Comparison of ENCODE assay signal across 15 cellular contexts in genomic region chrX:150700107-150700506, GRCh38. TPM values are rescaled to one million over a fixed set of nuclear protein-coding genes. Genes with fewer than 3 reads are reported as not detected.
A peak's percentile ranks its signal among the peaks of the same experiment; 100 is the strongest.
DNase-seq lines count a peak whose midpoint lies in the region; ATAC-seq and TF ChIP-seq lines count a peak whose summit lies in the region.
"Had no signal": no experiment of that assay in that cellular context is flagged by ENCODE, and none has a peak within 500 bp of the region (broad histone marks: within the 10 kb centered on the region; RNA-seq: fewer than 3 reads in every experiment).

No MANE protein-coding gene starts in this region.

- H3K36me3 ChIP-seq in HEK293 (ENCODE audit: control insufficient read depth in 2 of 2, insufficient read depth in 1 of 2, low read length in 2 of 2) (peaks cover 5 to 26% of the 10 kb centered on the region in 2 experiments), OCI-LY7 (ENCODE audit: insufficient read depth, low read length) (peaks cover 80% of the 10 kb centered on the region), psoas muscle (ENCODE audit: insufficient read depth in 1 of 2, low read depth in 1 of 2) (peaks cover 0 to 4% of the 10 kb centered on the region in 2 donors), colonic mucosa (no peaks in the 10 kb centered on the region)
- H3K36me3 ChIP-seq: BE2C had no signal

- DNase-seq in NCI-H1105 treated with DMSO at 0.1 percent for 48 hours (lab: John Stamatoyannopoulos, UW) (peak; percentile 78), NCI-H1105 (lab: John Stamatoyannopoulos, UW) (no peak), OCI-LY7 (ENCODE audit: low spot score) (no peak), psoas muscle (no peak), DMS114 treated with DMSO at 0.1 percent for 48 hours (lab: John Stamatoyannopoulos, UW; ENCODE audit: unreplicated experiment) (no peak), colonic mucosa (no peak), retina (no peak)
- DNase-seq: BE2C; CD4-positive, alpha-beta memory T cell; H9; MM.1S; NCI-H187 treated with DMSO at 0.1 percent for 48 hours had no signal

- H3K9ac ChIP-seq in colonic mucosa (ENCODE audit: low read depth in 2 of 2, low read length in 2 of 2), result no peak overlapping the region

- no peak overlapping the region for H3K27ac ChIP-seq in HEK293 (ENCODE audit: extremely low read depth, low read depth, low read length)
- peak overlapping the region; percentile 83 for H3K27ac ChIP-seq in OCI-LY7 (ENCODE audit: low read depth, low read length, poor library complexity, severe bottlenecking)
- peak overlapping the region; percentile 19 for H3K27ac ChIP-seq in psoas muscle
- no peak overlapping the region for H3K27ac ChIP-seq in colonic mucosa
- H3K27ac ChIP-seq: 22Rv1 had no signal

- no peaks in the 10 kb centered on the region for H3K4me1 ChIP-seq in HEK293 (ENCODE audit: control insufficient read depth, insufficient read depth, low read length)
- H3K4me1 ChIP-seq in OCI-LY7 (ENCODE audit: insufficient read depth, low read length, poor library complexity, severe bottlenecking), result peaks cover 67% of the 10 kb centered on the region
- H3K4me1 ChIP-seq in psoas muscle, result no peaks in the 10 kb centered on the region
- H3K4me1 ChIP-seq in colonic mucosa, result no peaks in the 10 kb centered on the region
- H3K4me1 ChIP-seq: BE2C had no signal

- H2AFZ ChIP-seq in OCI-LY7 (ENCODE audit: low read length), result no peak overlapping the region

- CTCF ChIA-PET in HEK293 (lab: Yijun Ruan, JAX), result interaction anchor here (0.6 to 2.4 kb wide), 5 partner anchors 10 to 748 kb away, joined by 3 to 17 read pairs (median 5); no protein-coding TSS in a partner anchor
- CTCF ChIA-PET in OCI-LY7 (lab: Charles Lee; ENCODE audit: unreplicated experiment), result no interaction called here

- no peaks in the 10 kb centered on the region for H3K9me3 ChIP-seq in HEK293 (ENCODE audit: control insufficient read depth, insufficient read depth, low read depth, low read length)
- no peaks in the 10 kb centered on the region for H3K9me3 ChIP-seq in OCI-LY7 (ENCODE audit: low read length)
- H3K9me3 ChIP-seq in psoas muscle, result no peaks in the 10 kb centered on the region
- H3K9me3 ChIP-seq in colonic mucosa, result no peaks in the 10 kb centered on the region
- H3K9me3 ChIP-seq: BE2C had no signal

- H3K4me3 ChIP-seq in HEK293 (ENCODE audit: low read depth, low read length) (no peak overlapping the region), OCI-LY7 (ENCODE audit: low read depth, low read length, poor library complexity, severe bottlenecking) (peak overlapping the region; percentile 53), psoas muscle (no peak overlapping the region), colonic mucosa (no peak overlapping the region)

- intact Hi-C loops in OCI-LY7 (cut with micrococcal nuclease; ENCODE audit: unreplicated experiment), result no loop called here
- intact Hi-C loops in psoas muscle (cut with DNase I), result no loop called here
- intact Hi-C loops in colonic mucosa (cut with DNase I), result no loop called here

- H3K27me3 ChIP-seq in psoas muscle (ENCODE audit: insufficient read depth in 3 of 3, low read length in 2 of 3), result no peaks in the 10 kb centered on the region
- H3K27me3 ChIP-seq in colonic mucosa, result no peaks in the 10 kb centered on the region
- H3K27me3 ChIP-seq: BE2C had no signal

- H3K4me2 ChIP-seq in OCI-LY7 (ENCODE audit: low read length), result peak overlapping the region; percentile 70

- H4K20me1 ChIP-seq in OCI-LY7 (ENCODE audit: insufficient read depth, low read length), result no peaks in the 10 kb centered on the region

- no peaks in the 10 kb centered on the region for H3K9me2 ChIP-seq in OCI-LY7 (ENCODE audit: insufficient read depth, low read length)

- POLR2A ChIA-PET in HEK293 (lab: Yijun Ruan, JAX) (no interaction called here), OCI-LY7 (lab: Charles Lee) (interaction anchor here (0.8 to 2.3 kb wide), 7 partner anchors 8 to 127 kb away, joined by 3 to 9 read pairs (median 4); no protein-coding TSS in a partner anchor)

- no TSS peak for BruUV-seq in OCI-LY7 (replicated peaks; lab: Mats Ljungman, UMichigan)

- H3K79me2 ChIP-seq in OCI-LY7 (ENCODE audit: insufficient read depth, low read depth, low read length), result peaks cover 92% of the 10 kb centered on the region

- TF ChIP-seq CTCF in HEK293 (tag by site-specific recombination; IDR thresholded peaks at IDR 0.05), result no peak
- TF ChIP-seq CTCF in OCI-LY7 (conservative IDR thresholded peaks at IDR 0.05; ENCODE audit: low read length), result no peak
- no peak for TF ChIP-seq CTCF in psoas muscle (IDR thresholded peaks at IDR 0.05)
- TF ChIP-seq CTCF in colonic mucosa (IDR thresholded peaks at IDR 0.05), result no peak

- ATAC-seq in psoas muscle, result no peak
- ATAC-seq: SK-N-SH treated with all-trans-retinoic acid at 6 μM for 48 hours had no signal

TF ChIP-seq in HEK293, 187 proteins besides CTCF, POLR2A, EP300 and RAD21:
- no peak for TF ChIP-seq SETDB1 (IDR thresholded peaks at IDR 0.05; ENCODE audit: insufficient read length, low read length)
- TF ChIP-seq ZNF324 (tag by site-specific recombination; IDR thresholded peaks at IDR 0.05), result no peak
- TF ChIP-seq, protein P1, sequence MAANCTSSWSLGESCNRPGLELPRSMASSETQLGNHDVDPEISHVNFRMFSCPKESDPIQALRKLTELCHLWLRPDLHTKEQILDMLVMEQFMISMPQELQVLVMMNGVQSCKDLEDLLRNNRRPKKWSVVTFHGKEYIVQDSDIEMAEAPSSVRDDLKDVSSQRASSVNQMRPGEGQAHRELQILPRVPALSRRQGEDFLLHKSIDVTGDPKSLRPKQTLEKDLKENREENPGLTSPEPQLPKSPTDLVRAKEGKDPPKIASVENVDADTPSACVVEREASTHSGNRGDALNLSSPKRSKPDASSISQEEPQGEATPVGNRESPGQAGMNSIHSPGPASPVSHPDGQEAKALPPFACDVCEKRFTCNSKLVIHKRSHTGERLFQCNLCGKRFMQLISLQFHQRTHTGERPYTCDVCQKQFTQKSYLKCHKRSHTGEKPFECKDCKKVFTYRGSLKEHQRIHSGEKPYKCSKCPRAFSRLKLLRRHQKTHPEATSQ (tag by site-specific recombination; IDR thresholded peaks at IDR 0.05), result no peak
- TF ChIP-seq ZXDB (tag by site-specific recombination; IDR thresholded peaks at IDR 0.05), result no peak
- peak; percentile 38; the same call in 1 of the 2 replicates for TF ChIP-seq ZBTB17 (tag by site-specific recombination; IDR thresholded peaks at IDR 0.05)
- no peak for TF ChIP-seq KLF8 (tag by site-specific recombination; IDR thresholded peaks at IDR 0.05)
- no peak for TF ChIP-seq HOXC10 (CRISPR knock-in tag; IDR thresholded peaks at IDR 0.05)
- TF ChIP-seq IKZF3 (tag by site-specific recombination; IDR thresholded peaks at IDR 0.05), result no peak

RNA-seq across cellular contexts. Expression of gene MTMR1, which starts 6.9 kb away (rescaled TPM):
- 49.7 TPM in 2 replicates for total RNA-seq in OCI-LY7 (2014; rRNA removed; shearing (Covaris generic))
- 57.6 and 63.4 TPM in 2 replicates for total RNA-seq in OCI-LY7 (2022)
- 10 to 100 TPM; 27.9 to 48.6 (median 30.1) TPM for total RNA-seq in psoas muscle
- 10 to 100 TPM in 2 of 3 donors, 1 to 10 TPM in 1; 8.9 to 21.3 (median 10.5) TPM for polyA plus RNA-seq in psoas muscle
- 10 to 100 TPM; 19.0 to 21.3 TPM for total RNA-seq in colonic mucosa

Comparison
In these comparisons a context has a peak if more than half of its experiments do, and no peak if none do; other contexts are left out.
1. H3K27ac ChIP-seq: peak in OCI-LY7 (single experiment) and psoas muscle (single experiment); none in HEK293 (single experiment) and colonic mucosa (single experiment).